ENCODE assay signal across 13 cellular contexts in the genomic region with DNA sequence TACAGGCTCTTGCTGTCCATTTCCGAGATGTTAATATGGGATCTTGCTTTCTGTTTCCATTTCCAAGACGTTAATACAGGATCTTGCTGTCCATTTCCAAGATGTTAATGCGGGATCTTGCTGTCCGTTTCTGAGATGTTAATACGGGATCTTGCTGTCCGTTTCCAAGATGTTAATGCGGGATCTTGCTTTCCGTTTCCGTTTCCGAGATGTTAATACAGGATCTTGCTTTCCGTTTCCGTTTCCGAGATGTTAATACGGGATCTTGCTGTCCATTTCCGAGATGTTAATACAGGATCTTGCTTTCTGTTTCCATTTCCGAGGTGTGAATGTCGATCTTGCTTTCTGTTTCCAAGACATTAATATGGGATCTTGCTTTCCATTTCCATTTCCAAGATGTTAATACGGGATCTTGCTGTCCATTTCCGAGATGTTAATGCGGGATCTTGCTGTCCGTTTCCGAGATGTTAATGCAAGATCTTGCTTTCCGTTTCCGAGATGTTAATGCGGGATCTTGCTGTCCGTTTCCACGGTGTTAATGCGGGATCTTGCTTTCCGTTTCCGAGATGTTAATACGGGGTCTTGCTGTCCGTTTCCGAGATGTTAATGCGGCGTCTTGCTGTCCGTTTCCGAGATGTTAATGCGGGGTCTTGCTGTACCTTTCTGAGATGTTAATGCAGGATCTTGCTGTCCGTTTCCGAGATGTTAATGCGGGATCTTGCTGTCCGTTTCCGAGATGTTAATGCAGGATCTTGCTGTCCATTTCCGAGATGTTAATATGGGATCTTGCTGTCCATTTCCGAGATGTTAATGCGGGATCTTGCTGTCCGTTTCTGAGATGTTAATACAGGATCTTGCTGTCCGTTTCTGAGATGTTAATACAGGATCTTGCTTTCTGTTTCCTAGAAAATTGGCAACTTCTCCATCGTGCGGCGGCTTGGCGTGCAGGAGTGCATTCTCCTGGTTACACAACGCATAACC. TPM values are rescaled to one million over a fixed set of nuclear protein-coding genes. Genes with fewer than 3 reads are reported as not detected.
DNase-seq lines count a peak whose midpoint lies in the region; ATAC-seq, FAIRE-seq and TF ChIP-seq lines count a peak whose summit lies in the region.
"Had no signal": no experiment of that assay in that cellular context is flagged by ENCODE, and none has a peak within 500 bp of the region (broad histone marks: within the 10 kb centered on the region; RNA-seq: fewer than 3 reads in every experiment).

No MANE protein-coding gene starts in this region.

- H3K9me3 ChIP-seq in kidney (ENCODE audit: control insufficient read depth in 1 of 2, low read length in 2 of 2), result peaks cover 5 to 7% of the 10 kb centered on the region in 2 donors

- intact Hi-C loops in kidney (cut with DNase I) (no loop called here), cardiac septum (cut with DNase I) (no loop called here)

- H3K36me3 ChIP-seq in kidney (ENCODE audit: control insufficient read depth in 1 of 2, insufficient read depth in 2 of 2, low read length in 2 of 2), result peaks cover 31 to 32% of the 10 kb centered on the region in 2 donors

- peak; percentile 47 for FAIRE-seq in kidney (lab: Jason Lieb, UNC)

- DNase-seq in AG10803 (ENCODE audit: low read depth) (peak; percentile 23), NAMALWA (ENCODE audit: low spot score) (peak; percentile 75), ecto neural progenitor cell (ENCODE audit: low spot score) (peak; percentile 70), kidney (no peak), cardiac septum (ENCODE audit: low spot score) (no peak), activated gamma-delta T cell treated with Interleukin-2 at 50 U/mL for 16 hours (no peak), NOMO-1 treated with dmso at 0.1 percent for 144 hours (lab: John Stamatoyannopoulos, UW; ENCODE audit: unreplicated experiment) (no peak)
- DNase-seq: activated T-cell treated with anti-CD3 and anti-CD28 coated beads for 4 hours; cortex of kidney; Kasumi-1; NCI-H82; stimulated activated naive CD8-positive, alpha-beta T cell treated with anti-CD3 and anti-CD28 coated beads, Interleukin-15, Interleukin-2, amounts not matched to agents 100 U/mL and 50 U/mL, for 24 hours had no signal

- no peak overlapping the region for H3K27ac ChIP-seq in kidney (ENCODE audit: low read depth in 2 of 2, low read length in 2 of 2)

- no peak for ATAC-seq in HG03135 (IDR thresholded peaks at IDR 0.05; ENCODE audit: unreplicated experiment)
- ATAC-seq: stimulated activated naive CD8-positive, alpha-beta T cell treated with anti-CD3 and anti-CD28 coated beads, Interleukin-15, Interleukin-2, amounts not matched to agents 100 U/mL and 50 U/mL, for 24 hours had no signal

- no peaks in the 10 kb centered on the region for H3K4me1 ChIP-seq in kidney (ENCODE audit: control insufficient read depth in 1 of 2, insufficient read depth in 1 of 2, low read depth in 1 of 2, low read length in 2 of 2)

- no peak overlapping the region for H3K9ac ChIP-seq in kidney (ENCODE audit: low read length in 2 of 2)

- TF ChIP-seq CTCF in AG10803 (conservative IDR thresholded peaks at IDR 0.05; ENCODE audit: low read length) (no peak), kidney (IDR thresholded peaks at IDR 0.05; ENCODE audit: borderline replicate concordance, extremely low read depth, insufficient read depth) (no peak)

- H3K4me3 ChIP-seq in AG10803 (ENCODE audit: low read length), result no peak overlapping the region
- H3K4me3 ChIP-seq in kidney (ENCODE audit: low read length in 2 of 2), result no peak overlapping the region

RNA-seq across cellular contexts. Expression of gene PEX11G, which starts 38.3 kb away (rescaled TPM):
- total RNA-seq in kidney (7.8 TPM), cardiac septum (1.9 TPM)
- 20.8 TPM for polyA plus RNA-seq in kidney (ENCODE audit: insufficient read depth, low read depth, low replicate concordance)

Comparison
In these comparisons a context has a peak if more than half of its experiments do, and no peak if none do; other contexts are left out.
1. DNase-seq: peak in AG10803 (single experiment), NAMALWA (single experiment) and ecto neural progenitor cell (single experiment); none in kidney (single experiment), cardiac septum (single experiment), activated gamma-delta T cell treated with Interleukin-2 at 50 U/mL for 16 hours (single experiment) and NOMO-1 treated with dmso at 0.1 percent for 144 hours (single experiment).